Comparison of ENCODE assay signal across 1 cellular context in genomic region chr11:34331329-34331728, GRCh38.
TF ChIP-seq lines count a peak whose summit lies in the region.

No MANE protein-coding gene starts in this region.

TF ChIP-seq in IMR-90, 13 proteins besides CTCF, POLR2A, EP300 and RAD21:
- TF ChIP-seq RCOR1 (IDR thresholded peaks at IDR 0.05; ENCODE audit: insufficient replicate concordance, low read length) (no peak), CEBPB (IDR thresholded peaks at IDR 0.05; ENCODE audit: low read depth, low read length) (no peak), FOS (IDR thresholded peaks at IDR 0.05; ENCODE audit: low read depth, low read length) (no peak), MXI1 (IDR thresholded peaks at IDR 0.05; ENCODE audit: borderline replicate concordance, low read depth, low read length) (no peak), MAZ (IDR thresholded peaks at IDR 0.05; ENCODE audit: borderline replicate concordance, low read depth, low read length) (no peak), SMC3 (IDR thresholded peaks at IDR 0.05; ENCODE audit: low read depth, low read length) (no peak), CHD1 (IDR thresholded peaks at IDR 0.05; ENCODE audit: low read depth, low read length) (no peak), BHLHE40 (IDR thresholded peaks at IDR 0.05; ENCODE audit: low read depth, low read length) (peak; percentile 82), ELK1 (IDR thresholded peaks at IDR 0.05; ENCODE audit: borderline replicate concordance, low read depth, low read length) (no peak), RFX5 (IDR thresholded peaks at IDR 0.05; ENCODE audit: low read depth, low read length) (no peak), NFE2L2 (IDR thresholded peaks at IDR 0.05; ENCODE audit: low read depth, low read length) (no peak), USF2 (IDR thresholded peaks at IDR 0.05; ENCODE audit: low read depth, low read length) (peak; percentile 78), MAFK (IDR thresholded peaks at IDR 0.05; ENCODE audit: low read depth, low read length) (no peak)
